In the genomic region with DNA sequence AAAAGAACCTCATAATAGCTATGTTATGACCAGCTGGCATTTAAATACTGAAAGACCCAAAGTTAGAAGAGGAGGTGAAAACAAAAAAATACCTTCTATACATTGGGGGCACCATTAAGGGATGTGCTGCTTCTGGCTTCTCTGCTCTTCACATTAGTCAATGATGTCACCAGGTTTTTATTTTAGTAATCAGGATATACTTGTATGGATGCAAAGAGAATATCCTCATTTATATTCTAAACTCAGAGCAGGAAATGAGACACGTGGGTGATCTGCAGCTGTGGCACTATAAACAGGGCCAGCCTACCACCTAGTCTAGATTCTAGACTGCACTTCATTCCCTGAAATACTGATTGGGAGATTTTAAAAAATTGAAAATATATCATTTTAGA, we compare ENCODE assay signal across 17 cellular contexts. TPM values are rescaled to one million over a fixed set of nuclear protein-coding genes. Genes with fewer than 3 reads are reported as not detected.
DNase-seq lines count a peak whose midpoint lies in the region; ATAC-seq and TF ChIP-seq lines count a peak whose summit lies in the region.
"Had no signal": no experiment of that assay in that cellular context is flagged by ENCODE, and none has a peak within 500 bp of the region (broad histone marks: within the 10 kb centered on the region; RNA-seq: fewer than 3 reads in every experiment).

No MANE protein-coding gene starts in this region.

- intact Hi-C loops in stomach (cut with DNase I; ENCODE audit: low total_unique reads) = no loop called here

- H3K9me3 Mint-ChIP-seq in stimulated activated naive B cell treated with anti-CD40 and anti-IgM and Interleukin-4, amounts not matched to agents 10 μg/mL and 1 μg/mL and 100 μg/mL, for 72 hours = peaks cover 0 to 5% of the 10 kb centered on the region in 2 donors
- H3K9me3 Mint-ChIP-seq: CD4-positive, alpha-beta T cell; mesothelial cell of epicardium; T-helper 2 cell treated with Interferon-gamma antibody and Interleukin-4, amounts not matched to agents 5 μg/mL and 100 μg/mL, for 36 hours had no signal

- WGBS in stomach, 5 donors = 52 to 83% (median 69%) methylated on average over 1 of the region's 1 CpG

- H3K27ac Mint-ChIP-seq in stimulated activated naive B cell treated with anti-CD40 and anti-IgM and Interleukin-4, amounts not matched to agents 10 μg/mL and 1 μg/mL and 100 μg/mL, for 72 hours = peak overlapping the region; percentile 99
- H3K27ac Mint-ChIP-seq: CD4-positive, alpha-beta T cell; mesothelial cell of epicardium; T-helper 2 cell treated with Interferon-gamma antibody and Interleukin-4, amounts not matched to agents 5 μg/mL and 100 μg/mL, for 36 hours had no signal

- H3K4me1 ChIP-seq in HEK293 (ENCODE audit: control insufficient read depth, insufficient read depth, low read length) (peaks cover 8% of the 10 kb centered on the region), stomach (peaks cover 14 to 36% (median 27%) of the 10 kb centered on the region in 4 donors)
- H3K4me1 ChIP-seq: HAP-1 had no signal

- H3K36me3 Mint-ChIP-seq in stimulated activated naive B cell treated with anti-CD40 and anti-IgM and Interleukin-4, amounts not matched to agents 10 μg/mL and 1 μg/mL and 100 μg/mL, for 72 hours = peaks cover 0 to 11% of the 10 kb centered on the region in 2 donors

- H3K4me3 Mint-ChIP-seq in stimulated activated naive B cell treated with anti-CD40 and anti-IgM and Interleukin-4, amounts not matched to agents 10 μg/mL and 1 μg/mL and 100 μg/mL, for 72 hours = no peak overlapping the region
- H3K4me3 Mint-ChIP-seq: CD4-positive, alpha-beta T cell; mesothelial cell of epicardium; T-helper 2 cell treated with Interferon-gamma antibody and Interleukin-4, amounts not matched to agents 5 μg/mL and 100 μg/mL, for 36 hours had no signal

- H3K36me3 ChIP-seq in HEK293 (ENCODE audit: control insufficient read depth in 2 of 2, insufficient read depth in 1 of 2, low read length in 2 of 2) (peaks cover 0 to 16% of the 10 kb centered on the region in 2 experiments; a peak in 2 of 3 replicates), stomach (peaks cover 0 to 18% (median 4%) of the 10 kb centered on the region in 4 donors)
- H3K36me3 ChIP-seq: HAP-1 had no signal

- CTCF ChIA-PET in HEK293 (lab: Yijun Ruan, JAX) = no interaction called here

- no peaks in the 10 kb centered on the region for H3K27me3 ChIP-seq in stomach

- ATAC-seq in GM19043 (IDR thresholded peaks at IDR 0.05; ENCODE audit: low read depth, unreplicated experiment) (peak; percentile 35), HG03135 (IDR thresholded peaks at IDR 0.05; ENCODE audit: unreplicated experiment) (peak; percentile 28)
- ATAC-seq in stimulated activated naive B cell treated with anti-CD40 and anti-IgM and Interleukin-4, amounts not matched to agents 10 μg/mL and 1 μg/mL and 100 μg/mL, for 72 hours (replicated peaks) = peak; percentile 79 to 81
- ATAC-seq: stimulated activated naive CD8-positive, alpha-beta T cell treated with anti-CD3 and anti-CD28 coated beads, Interleukin-15, Interleukin-2, amounts not matched to agents 100 U/mL and 50 U/mL, for 24 hours had no signal

- H3K9me3 ChIP-seq in HEK293 (ENCODE audit: control insufficient read depth, insufficient read depth, low read depth, low read length) = no peaks in the 10 kb centered on the region
- H3K9me3 ChIP-seq in stomach = no peaks in the 10 kb centered on the region
- H3K9me3 ChIP-seq: HAP-1 had no signal

- no peak for TF ChIP-seq EP300 in stomach (IDR thresholded peaks at IDR 0.05)

- H3K27me3 Mint-ChIP-seq in stimulated activated naive B cell treated with anti-CD40 and anti-IgM and Interleukin-4, amounts not matched to agents 10 μg/mL and 1 μg/mL and 100 μg/mL, for 72 hours = peaks cover 7 to 14% of the 10 kb centered on the region in 2 donors

- TF ChIP-seq POLR2A in stomach (IDR thresholded peaks at IDR 0.05) = no peak

- peaks cover 19 to 41% of the 10 kb centered on the region in 2 donors for H3K4me1 Mint-ChIP-seq in stimulated activated naive B cell treated with anti-CD40 and anti-IgM and Interleukin-4, amounts not matched to agents 10 μg/mL and 1 μg/mL and 100 μg/mL, for 72 hours

- POLR2A ChIA-PET in HEK293 (lab: Yijun Ruan, JAX) = no interaction called here

- H3K4me3 ChIP-seq in HEK293 (ENCODE audit: low read depth, low read length) (no peak overlapping the region), stomach (no peak overlapping the region)
- H3K4me3 ChIP-seq: HAP-1 had no signal

- peak; percentile 17 for DNase-seq in stimulated activated naive B cell treated with anti-CD40 and anti-IgM and Interleukin-4, amounts not matched to agents 10 μg/mL and 1 μg/mL and 100 μg/mL, for 72 hours
- DNase-seq in stomach = no peak
- DNase-seq in NCI-H1105 treated with DMSO at 0.1 percent for 48 hours (lab: John Stamatoyannopoulos, UW) = no peak
- no peak for DNase-seq in NCI-H128 (lab: John Stamatoyannopoulos, UW; ENCODE audit: unreplicated experiment)
- DNase-seq: activated CD4-positive, alpha-beta T cell treated with anti-CD3 and anti-CD28 coated beads for 4 hours; CD4-positive, alpha-beta T cell; cerebellar nuclear complex; EL; head of caudate nucleus; Right ventricle myocardium superior; stimulated activated naive CD8-positive, alpha-beta T cell treated with anti-CD3 and anti-CD28 coated beads, Interleukin-15, Interleukin-2, amounts not matched to agents 100 U/mL and 50 U/mL, for 24 hours had no signal

- no peak for TF ChIP-seq CTCF in HEK293 (tag by site-specific recombination; IDR thresholded peaks at IDR 0.05)
- no peak for TF ChIP-seq CTCF in stomach (IDR thresholded peaks at IDR 0.05)

- H3K27ac ChIP-seq in HEK293 (ENCODE audit: extremely low read depth, low read depth, low read length) (no peak overlapping the region), stomach (no peak overlapping the region)

TF ChIP-seq in HEK293, 187 proteins besides CTCF, POLR2A, EP300 and RAD21:
- TF ChIP-seq ZNF19 (tag by site-specific recombination; IDR thresholded peaks at IDR 0.05; ENCODE audit: low read depth) = no peak
- TF ChIP-seq, protein P1, sequence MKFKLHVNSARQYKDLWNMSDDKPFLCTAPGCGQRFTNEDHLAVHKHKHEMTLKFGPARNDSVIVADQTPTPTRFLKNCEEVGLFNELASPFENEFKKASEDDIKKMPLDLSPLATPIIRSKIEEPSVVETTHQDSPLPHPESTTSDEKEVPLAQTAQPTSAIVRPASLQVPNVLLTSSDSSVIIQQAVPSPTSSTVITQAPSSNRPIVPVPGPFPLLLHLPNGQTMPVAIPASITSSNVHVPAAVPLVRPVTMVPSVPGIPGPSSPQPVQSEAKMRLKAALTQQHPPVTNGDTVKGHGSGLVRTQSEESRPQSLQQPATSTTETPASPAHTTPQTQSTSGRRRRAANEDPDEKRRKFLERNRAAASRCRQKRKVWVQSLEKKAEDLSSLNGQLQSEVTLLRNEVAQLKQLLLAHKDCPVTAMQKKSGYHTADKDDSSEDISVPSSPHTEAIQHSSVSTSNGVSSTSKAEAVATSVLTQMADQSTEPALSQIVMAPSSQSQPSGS (tag by site-specific recombination; IDR thresholded peaks at IDR 0.05; ENCODE audit: low read depth) = 0 out of 2 replicates have a peak, but pooled peaks have one; percentile 12
TF ChIP-seq in HEK293: peak in this region for 1.

RNA-seq across cellular contexts. Expression of gene WLS, which starts 51.2 kb away (rescaled TPM):
- total RNA-seq in stomach = 100 to 1,000 TPM in 2 of 5 donors, 10 to 100 TPM in 3; 56.2 to 194 (median 92.2) TPM
- polyA plus RNA-seq in stomach = 10 to 100 TPM; 17.9 to 50.8 (median 37.9) TPM

Comparison
In these comparisons a context has a peak if more than half of its experiments do, and no peak if none do; other contexts are left out.
1. ATAC-seq: peak in every context shown above with its lines; median percentile 80 in stimulated activated naive B cell treated with anti-CD40 and anti-IgM and Interleukin-4, amounts not matched to agents 10 μg/mL and 1 μg/mL and 100 μg/mL, for 72 hours; 35 in GM19043; 28 in HG03135.